Comparison of ENCODE assay signal across 18 cellular contexts in genomic region chr13:111327701-111328100, GRCh38. TPM values are rescaled to one million over a fixed set of nuclear protein-coding genes. Genes with fewer than 3 reads are reported as not detected.
DNase-seq lines count a peak whose midpoint lies in the region; TF ChIP-seq lines count a peak whose summit lies in the region.
"Had no signal": no experiment of that assay in that cellular context is flagged by ENCODE, and none has a peak within 500 bp of the region (broad histone marks: within the 10 kb centered on the region; RNA-seq: fewer than 3 reads in every experiment).

No MANE protein-coding gene starts in this region.

- H3K27ac Mint-ChIP-seq in neural progenitor cell (peak overlapping the region; percentile 73), glutamatergic neuron (ENCODE audit: unreplicated experiment) (no peak overlapping the region)

- H3K4me3 Mint-ChIP-seq in neural progenitor cell (no peak overlapping the region), glutamatergic neuron (ENCODE audit: unreplicated experiment) (no peak overlapping the region)
- H3K4me3 Mint-ChIP-seq: CD8-positive, alpha-beta memory T cell had no signal

- TF ChIP-seq CTCF in neural progenitor cell (IDR thresholded peaks at IDR 0.05) (no peak), glutamatergic neuron (IDR thresholded peaks at IDR 0.05; ENCODE audit: partially characterized antibody, unreplicated experiment) (no peak), GM10266 (IDR thresholded peaks at IDR 0.05; ENCODE audit: control insufficient read depth, insufficient read depth, low read depth, missing control alignments) (no peak)

- H3K27me3 ChIP-seq in H7 (ENCODE audit: control insufficient read depth, insufficient read depth, low read length) (no peaks in the 10 kb centered on the region), neural progenitor cell (no peaks in the 10 kb centered on the region)
- H3K27me3 ChIP-seq: BLaER1 had no signal

- H3K36me3 ChIP-seq in H7 (replicated peaks; ENCODE audit: control insufficient read depth, insufficient read depth, low read length) (no peaks in the 10 kb centered on the region), neural progenitor cell (no peaks in the 10 kb centered on the region)
- H3K36me3 ChIP-seq: BLaER1, HAP-1 had no signal

- H3K4me3 ChIP-seq in H7 (ENCODE audit: insufficient read depth, low read depth, low read length) (no peak overlapping the region), neural progenitor cell (no peak overlapping the region)
- H3K4me3 ChIP-seq: BLaER1, GM12878, HAP-1 had no signal

- no peaks in the 10 kb centered on the region for H3K79me2 ChIP-seq in neural progenitor cell (ENCODE audit: low read depth)

- H3K9me3 Mint-ChIP-seq in neural progenitor cell (no peaks in the 10 kb centered on the region), glutamatergic neuron (ENCODE audit: unreplicated experiment) (peaks cover 10% of the 10 kb centered on the region)

- DNase-seq in NCI-H748 (lab: John Stamatoyannopoulos, UW; ENCODE audit: unreplicated experiment) (peak; percentile 42), NCI-H748 treated with DMSO at 0.1 percent for 48 hours (lab: John Stamatoyannopoulos, UW) (no peak), H7 (peak; percentile 24), ecto neural progenitor cell (ENCODE audit: low spot score) (peak; percentile 13), neural progenitor cell (ENCODE audit: low spot score) (no peak), glutamatergic neuron (no peak), GM10266 (ENCODE audit: extremely low spot score) (no peak), NCI-H82 (lab: John Stamatoyannopoulos, UW) (no peak)
- DNase-seq: 8988T; AML-193; Caco-2; CD8-positive, alpha-beta memory T cell; DMS53; GF-D8; GOT3 had no signal

- no peak overlapping the region for H3K27ac ChIP-seq in neural progenitor cell
- H3K27ac ChIP-seq: BLaER1 had no signal

- H3K9ac ChIP-seq in neural progenitor cell = no peak overlapping the region
- H3K9ac ChIP-seq: BLaER1 had no signal

- H3K4me1 Mint-ChIP-seq in neural progenitor cell (peaks cover 10% of the 10 kb centered on the region), glutamatergic neuron (ENCODE audit: low read depth, unreplicated experiment) (peaks cover 7% of the 10 kb centered on the region)

- no peaks in the 10 kb centered on the region for H3F3A ChIP-seq in neural progenitor cell (ENCODE audit: low read depth)

- H3K36me3 Mint-ChIP-seq in neural progenitor cell (no peaks in the 10 kb centered on the region), glutamatergic neuron (ENCODE audit: unreplicated experiment) (no peaks in the 10 kb centered on the region)

- no peaks in the 10 kb centered on the region for H3K4me1 ChIP-seq in neural progenitor cell
- H3K4me1 ChIP-seq: Caco-2, HAP-1 had no signal

- no peaks in the 10 kb centered on the region for H4K20me1 ChIP-seq in neural progenitor cell (ENCODE audit: low read depth)
- H4K20me1 ChIP-seq: BLaER1 had no signal

- no peak overlapping the region for H2AFZ ChIP-seq in neural progenitor cell (replicated peaks)

- H3K9me3 ChIP-seq in neural progenitor cell (ENCODE audit: low read depth) = no peaks in the 10 kb centered on the region
- H3K9me3 ChIP-seq: BLaER1, HAP-1 had no signal

- peaks cover 10% of the 10 kb centered on the region for H3K27me3 Mint-ChIP-seq in neural progenitor cell (ENCODE audit: insufficient read depth, low read depth)
- H3K27me3 Mint-ChIP-seq in glutamatergic neuron (ENCODE audit: unreplicated experiment) = peaks cover 2% of the 10 kb centered on the region
- H3K27me3 Mint-ChIP-seq: CD8-positive, alpha-beta memory T cell had no signal

- H3K4me2 ChIP-seq in neural progenitor cell = no peak overlapping the region
- H3K4me2 ChIP-seq: BLaER1 had no signal

RNA-seq across cellular contexts. Expression of gene TEX29, which starts 7.3 kb away (rescaled TPM):
- total RNA-seq in H7 (2014; rRNA removed; shearing (Covaris generic)) = 0.22 TPM in 1 of 2 replicates, not detected in the other
- total RNA-seq in neural progenitor cell (ENCODE audit: low replicate concordance) (0.65 TPM in 1 of 2 replicates, not detected in the other), glutamatergic neuron (ENCODE audit: unreplicated experiment) (0.64 TPM)
- total RNA-seq: Caco-2; CD8-positive, alpha-beta memory T cell; GM12878 had no signal

Comparison
In these comparisons a context has a peak if more than half of its experiments do, and no peak if none do; other contexts are left out.
1. DNase-seq: peak in NCI-H748 (single experiment), H7 (single experiment) and ecto neural progenitor cell (single experiment); none in NCI-H748 treated with DMSO at 0.1 percent for 48 hours (single experiment), neural progenitor cell (single experiment), glutamatergic neuron (single experiment), GM10266 (single experiment) and NCI-H82 (single experiment).